ENCODE assay signal across 1 cellular context in the genomic region with DNA sequence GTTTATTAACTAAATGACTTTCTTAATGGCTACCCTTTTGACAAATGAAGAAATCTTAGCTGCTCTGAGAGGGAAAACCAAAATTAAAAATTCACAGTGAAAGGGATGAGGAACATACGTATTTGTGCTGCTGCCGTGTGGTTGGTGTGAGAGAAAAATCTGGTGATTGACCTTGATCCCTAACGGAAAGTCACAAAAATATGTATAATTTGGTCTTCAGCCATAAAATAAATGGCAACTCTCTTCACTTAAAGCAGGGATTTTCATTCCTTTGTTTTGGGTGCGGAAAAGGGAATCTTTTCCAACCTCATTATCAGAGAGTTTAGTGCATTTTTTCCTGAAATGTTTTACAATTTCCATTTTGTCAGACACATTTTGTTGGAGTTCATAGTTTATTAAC.
TF ChIP-seq lines count a peak whose summit lies in the region.

No MANE protein-coding gene starts in this region.

TF ChIP-seq in HEK293, 187 proteins besides CTCF, POLR2A, EP300 and RAD21 (continued from another document):
- TF ChIP-seq, protein P1, sequence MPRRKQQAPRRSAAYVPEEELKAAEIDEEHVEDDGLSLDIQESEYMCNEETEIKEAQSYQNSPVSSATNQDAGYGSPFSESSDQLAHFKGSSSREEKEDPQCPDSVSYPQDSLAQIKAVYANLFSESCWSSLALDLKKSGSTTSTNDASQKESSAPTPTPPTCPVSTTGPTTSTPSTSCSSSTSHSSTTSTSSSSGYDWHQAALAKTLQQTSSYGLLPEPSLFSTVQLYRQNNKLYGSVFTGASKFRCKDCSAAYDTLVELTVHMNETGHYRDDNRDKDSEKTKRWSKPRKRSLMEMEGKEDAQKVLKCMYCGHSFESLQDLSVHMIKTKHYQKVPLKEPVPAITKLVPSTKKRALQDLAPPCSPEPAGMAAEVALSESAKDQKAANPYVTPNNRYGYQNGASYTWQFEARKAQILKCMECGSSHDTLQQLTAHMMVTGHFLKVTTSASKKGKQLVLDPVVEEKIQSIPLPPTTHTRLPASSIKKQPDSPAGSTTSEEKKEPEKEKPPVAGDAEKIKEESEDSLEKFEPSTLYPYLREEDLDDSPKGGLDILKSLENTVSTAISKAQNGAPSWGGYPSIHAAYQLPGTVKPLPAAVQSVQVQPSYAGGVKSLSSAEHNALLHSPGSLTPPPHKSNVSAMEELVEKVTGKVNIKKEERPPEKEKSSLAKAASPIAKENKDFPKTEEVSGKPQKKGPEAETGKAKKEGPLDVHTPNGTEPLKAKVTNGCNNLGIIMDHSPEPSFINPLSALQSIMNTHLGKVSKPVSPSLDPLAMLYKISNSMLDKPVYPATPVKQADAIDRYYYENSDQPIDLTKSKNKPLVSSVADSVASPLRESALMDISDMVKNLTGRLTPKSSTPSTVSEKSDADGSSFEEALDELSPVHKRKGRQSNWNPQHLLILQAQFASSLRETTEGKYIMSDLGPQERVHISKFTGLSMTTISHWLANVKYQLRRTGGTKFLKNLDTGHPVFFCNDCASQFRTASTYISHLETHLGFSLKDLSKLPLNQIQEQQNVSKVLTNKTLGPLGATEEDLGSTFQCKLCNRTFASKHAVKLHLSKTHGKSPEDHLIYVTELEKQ (tag by site-specific recombination; IDR thresholded peaks at IDR 0.05; ENCODE audit: borderline replicate concordance), result no peak
- peak; percentile 20; the same call in 1 of the 2 replicates for TF ChIP-seq IKZF3 (tag by site-specific recombination; IDR thresholded peaks at IDR 0.05)
- TF ChIP-seq ZNF843 (tag by site-specific recombination; IDR thresholded peaks at IDR 0.05), result no peak
- TF ChIP-seq ZNF302 (tag by site-specific recombination; IDR thresholded peaks at IDR 0.05; ENCODE audit: low read depth), result no peak
